Comparison of ENCODE assay signal across 9 cellular contexts in the genomic region with DNA sequence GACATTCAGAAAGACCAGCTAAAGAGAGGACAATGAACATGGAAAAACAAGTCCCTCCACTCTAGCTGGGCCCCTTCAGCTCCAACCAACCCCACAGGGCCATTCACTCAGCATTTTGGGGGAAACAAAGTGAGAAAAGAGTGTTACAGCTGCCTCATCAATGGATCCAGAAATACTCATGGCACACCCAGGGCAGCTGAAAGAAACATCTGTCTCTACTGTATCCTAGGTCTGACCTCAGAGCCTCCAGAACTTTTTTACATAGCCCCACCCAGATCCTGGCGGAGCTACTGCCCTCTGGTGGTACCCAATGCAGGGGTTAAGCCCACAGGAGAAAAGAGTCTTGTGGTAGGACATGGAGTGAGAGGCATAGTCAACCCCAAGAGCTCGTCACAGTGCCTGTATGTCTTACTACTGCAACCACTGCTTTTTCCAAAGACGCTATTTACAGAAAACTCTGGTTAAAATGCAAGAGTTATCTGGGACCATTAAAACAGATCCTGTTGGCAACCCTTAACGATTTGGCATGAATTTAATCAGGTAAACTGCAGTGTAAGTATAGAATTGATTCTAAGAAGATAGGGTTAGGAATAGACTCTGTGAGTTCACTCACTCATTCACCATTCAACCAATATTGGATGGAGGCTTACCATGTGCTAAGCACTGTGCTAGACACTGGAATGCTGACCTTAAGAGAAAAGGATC. TPM values are rescaled to one million over a fixed set of nuclear protein-coding genes. Genes with fewer than 3 reads are reported as not detected.
DNase-seq lines count a peak whose midpoint lies in the region; ATAC-seq and TF ChIP-seq lines count a peak whose summit lies in the region.
"Had no signal": no experiment of that assay in that cellular context is flagged by ENCODE, and none has a peak within 500 bp of the region (broad histone marks: within the 10 kb centered on the region; RNA-seq: fewer than 3 reads in every experiment).

No MANE protein-coding gene starts in this region.

- no peaks in the 10 kb centered on the region for H3K27me3 Mint-ChIP-seq in Calu3 (ENCODE audit: unreplicated experiment)
- no peaks in the 10 kb centered on the region for H3K27me3 Mint-ChIP-seq in osteocyte (ENCODE audit: unreplicated experiment)
- no peaks in the 10 kb centered on the region for H3K27me3 Mint-ChIP-seq in CD8-positive, alpha-beta memory T cell

- H3K27ac Mint-ChIP-seq in Calu3 (ENCODE audit: unreplicated experiment) (peak overlapping the region; percentile 34), osteocyte (ENCODE audit: unreplicated experiment) (no peak overlapping the region)
- H3K27ac Mint-ChIP-seq in CD8-positive, alpha-beta memory T cell = peak overlapping the region in 1 of 8 donors; percentile 21

- H3K4me1 Mint-ChIP-seq in Calu3 (ENCODE audit: low read depth, unreplicated experiment) (peaks cover 54% of the 10 kb centered on the region), osteocyte (ENCODE audit: unreplicated experiment) (peaks cover 62% of the 10 kb centered on the region)
- no peaks in the 10 kb centered on the region for H3K4me1 Mint-ChIP-seq in CD8-positive, alpha-beta memory T cell

- DNase-seq in Calu3 (peak; percentile 84), HK-2 (ENCODE audit: unreplicated experiment) (peak; percentile 64), SK-MEL-5 (ENCODE audit: low read depth, low spot score) (peak; percentile 90), cerebellar cortex (ENCODE audit: low spot score) (peak; percentile 41), osteocyte (ENCODE audit: extremely low spot score, unreplicated experiment) (no peak), hippocampal formation (lab: John Stamatoyannopoulos, UW) (no peak)
- no peak for DNase-seq in CD8-positive, alpha-beta memory T cell

- H3K9me3 Mint-ChIP-seq in Calu3 (ENCODE audit: low read depth, unreplicated experiment) = no peaks in the 10 kb centered on the region
- no peaks in the 10 kb centered on the region for H3K9me3 Mint-ChIP-seq in osteocyte (ENCODE audit: unreplicated experiment)
- no peaks in the 10 kb centered on the region for H3K9me3 Mint-ChIP-seq in CD8-positive, alpha-beta memory T cell

- H3K36me3 Mint-ChIP-seq in Calu3 (ENCODE audit: insufficient read depth, unreplicated experiment) (no peaks in the 10 kb centered on the region), osteocyte (ENCODE audit: unreplicated experiment) (peaks cover 6% of the 10 kb centered on the region)
- peaks cover 4 to 27% (median 16%) of the 10 kb centered on the region in 3 donors for H3K36me3 Mint-ChIP-seq in CD8-positive, alpha-beta memory T cell

- H3K27ac ChIP-seq in CD8-positive, alpha-beta memory T cell (ENCODE audit: low read depth, low read length) = no peak overlapping the region
- H3K27ac ChIP-seq: SK-N-MC had no signal

- H3K4me3 Mint-ChIP-seq in Calu3 (ENCODE audit: low read depth, unreplicated experiment) (no peak overlapping the region), osteocyte (ENCODE audit: unreplicated experiment) (no peak overlapping the region)
- H3K4me3 Mint-ChIP-seq in CD8-positive, alpha-beta memory T cell = no peak overlapping the region

- TF ChIP-seq CTCF in Calu3 (IDR thresholded peaks at IDR 0.05; ENCODE audit: unreplicated experiment) = peak; percentile 87
- peak; percentile 36 for TF ChIP-seq CTCF in osteocyte (IDR thresholded peaks at IDR 0.05)

- no peak overlapping the region for H3K4me3 ChIP-seq in CD8-positive, alpha-beta memory T cell (ENCODE audit: low read length)
- H3K4me3 ChIP-seq: SK-N-MC had no signal

- CTCF ChIA-PET in Calu3 (lab: Charles Lee) = interaction anchor here (0.6 to 4.6 kb wide), 13 partner anchors 9 to 233 kb away, joined by 3 to 85 read pairs (median 7); partner anchors contain the start of genes EIF6 and MMP24OS
- CTCF ChIA-PET in CD8-positive, alpha-beta memory T cell (lab: Charles Lee) = interaction anchor here (1.2 kb wide), 2 partner anchors 25 to 117 kb away, joined by 3 to 4 read pairs; no protein-coding TSS in a partner anchor

- intact Hi-C loops in Calu3 (cut with micrococcal nuclease; ENCODE audit: unreplicated experiment) = loop anchor here (1.0 kb wide), 1 partner anchor 26 kb away; no protein-coding TSS in a partner anchor

- no peaks in the 10 kb centered on the region for H3K36me3 ChIP-seq in CD8-positive, alpha-beta memory T cell (ENCODE audit: insufficient read depth, low read length)

- in situ Hi-C loops in SK-MEL-5 (cut with HindIII; ENCODE audit: low pct_unique_long_range_greater_than_20kb, low sequenced_read_pairs) = no loop called here

- no peaks in the 10 kb centered on the region for H3K9me3 ChIP-seq in CD8-positive, alpha-beta memory T cell (ENCODE audit: low read length)

- no peaks in the 10 kb centered on the region for H3K4me1 ChIP-seq in CD8-positive, alpha-beta memory T cell (ENCODE audit: insufficient read depth, low read length)

- no TSS peak for BruUV-seq in Calu3 (replicated peaks; lab: Mats Ljungman, UMichigan)

- no peaks in the 10 kb centered on the region for H3K27me3 ChIP-seq in CD8-positive, alpha-beta memory T cell (ENCODE audit: insufficient read depth, low read length, poor library complexity, severe bottlenecking)

- ATAC-seq in HG03457 (IDR thresholded peaks at IDR 0.05; ENCODE audit: unreplicated experiment) = no peak

- POLR2A ChIA-PET in CD8-positive, alpha-beta memory T cell (lab: Charles Lee) = no interaction called here

RNA-seq across cellular contexts. Expression of gene FAM83C, which starts 37.4 kb away (rescaled TPM):
- total RNA-seq in Calu3 (2022) (0.12 TPM in 1 of 2 replicates, not detected in the other), osteocyte (not detected in 2 replicates)
- total RNA-seq in SK-MEL-5 (2014; rRNA removed; shearing (Covaris generic)) = not detected in 2 replicates
- not detected in 2 replicates for polyA plus RNA-seq in SK-MEL-5 (2015; cell fraction: cytosol; rRNA removed)
- not detected in 2 replicates for polyA plus RNA-seq in SK-MEL-5 (2015; cell fraction: nucleus; rRNA removed)
- not detected for total RNA-seq in CD8-positive, alpha-beta memory T cell
- not detected for polyA plus RNA-seq in CD8-positive, alpha-beta memory T cell

RNA-seq across cellular contexts. Expression of gene EIF6, which starts 45.0 kb away (rescaled TPM):
- total RNA-seq in Calu3 (2022) (271 and 317 TPM in 2 replicates), osteocyte (131 and 136 TPM in 2 replicates)
- total RNA-seq in SK-MEL-5 (2014; rRNA removed; shearing (Covaris generic)) = 154 and 178 TPM in 2 replicates
- 174 and 205 TPM in 2 replicates for polyA plus RNA-seq in SK-MEL-5 (2015; cell fraction: cytosol; rRNA removed)
- polyA plus RNA-seq in SK-MEL-5 (2015; cell fraction: nucleus; rRNA removed) = 42.1 and 71.5 TPM in 2 replicates
- 100 to 1,000 TPM; 204 to 207 TPM for total RNA-seq in CD8-positive, alpha-beta memory T cell
- 171 TPM for polyA plus RNA-seq in CD8-positive, alpha-beta memory T cell

RNA-seq across cellular contexts. Expression of gene MMP24OS, which starts 51.7 kb away (rescaled TPM):
- total RNA-seq in Calu3 (2022) = 86.8 and 95.4 TPM in 2 replicates
- total RNA-seq in SK-MEL-5 (2014; rRNA removed; shearing (Covaris generic)) = 13.2 and 16.1 TPM in 2 replicates
- 68.4 and 70.0 TPM in 2 replicates for polyA plus RNA-seq in SK-MEL-5 (2015; cell fraction: cytosol; rRNA removed)
- polyA plus RNA-seq in SK-MEL-5 (2015; cell fraction: nucleus; rRNA removed) = 57.5 and 60.6 TPM in 2 replicates
- 118 and 120 TPM in 2 replicates for total RNA-seq in osteocyte
- 10 to 100 TPM; 36.5 to 36.6 TPM for total RNA-seq in CD8-positive, alpha-beta memory T cell
- polyA plus RNA-seq in CD8-positive, alpha-beta memory T cell = 14.0 TPM

Comparison
In these comparisons a context has a peak if more than half of its experiments do, and no peak if none do; other contexts are left out.
1. DNase-seq: peak in Calu3 (single experiment), HK-2 (single experiment), SK-MEL-5 (single experiment) and cerebellar cortex (single experiment); none in osteocyte (single experiment), CD8-positive, alpha-beta memory T cell (0 of 5) and hippocampal formation (0 of 2).